8 cellular contexts compared by ENCODE assay signal in the genomic region with DNA sequence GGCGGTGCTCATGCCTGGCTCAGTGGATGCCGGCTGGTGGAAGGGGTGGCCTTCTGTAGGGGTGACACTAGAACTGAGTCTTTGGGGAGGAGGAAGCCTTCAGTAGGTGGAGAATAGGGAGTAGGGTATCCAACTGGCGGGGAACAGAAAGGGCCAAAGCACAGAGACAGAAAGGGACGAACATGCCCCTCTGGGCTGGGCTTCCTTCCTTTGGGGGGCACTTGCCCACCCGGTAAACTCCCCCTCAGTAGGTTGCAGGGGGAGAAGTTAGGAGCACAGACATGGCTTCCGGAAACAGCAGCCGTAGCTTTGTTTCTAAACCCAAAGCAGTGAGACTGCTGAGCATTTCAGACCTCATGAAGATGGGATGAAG. TPM values are rescaled to one million over a fixed set of nuclear protein-coding genes. Genes with fewer than 3 reads are reported as not detected.
DNase-seq lines count a peak whose midpoint lies in the region; ATAC-seq, FAIRE-seq and TF ChIP-seq lines count a peak whose summit lies in the region.

No MANE protein-coding gene starts in this region.

- H3K4me1 ChIP-seq in A673 (ENCODE audit: insufficient read depth, low read length, poor library complexity, severe bottlenecking) (no peaks in the 10 kb centered on the region), K562 (replicated peaks in 1 of 2; ENCODE audit: control insufficient read depth in 2 of 2, insufficient read depth in 2 of 2, low read length in 2 of 2) (peaks cover 8 to 14% of the 10 kb centered on the region in 2 experiments; a peak in 4 of 5 replicates)

- POLR2A ChIA-PET in A673 (lab: Charles Lee; ENCODE audit: low non-redundant PET) = no interaction called here
- POLR2A ChIA-PET in K562 (lab: Yijun Ruan, JAX) = interaction anchor here (0.6 to 2.3 kb wide), 4 partner anchors 10 to 142 kb away, joined by 3 to 8 read pairs (median 3); no protein-coding TSS in a partner anchor

- BruUV-seq in A673 (replicated peaks; lab: Mats Ljungman, UMichigan) = no TSS peak
- TSS peak; percentile 75 for BruUV-seq in K562 (replicated peaks; lab: Mats Ljungman, UMichigan)

- H2AFZ ChIP-seq in K562 (ENCODE audit: low read depth, low read length) = peak overlapping the region; percentile 77

- TF ChIP-seq POLR2A in K562 (conservative IDR thresholded peaks at IDR 0.05) = no peak

- no peak for DNase-seq in A673 (ENCODE audit: low spot score)
- no peak for DNase-seq in Jurkat, Clone E6-1 (ENCODE audit: low read depth, low spot score)
- peak in 1 of 4 experiments; percentile 11 for DNase-seq in K562 (ENCODE audit: extremely low read depth in 1 of 4, low spot score in 3 of 4)
- no peak for DNase-seq in kidney epithelial cell (ENCODE audit: low read depth)
- DNase-seq in NCI-H1048 (lab: John Stamatoyannopoulos, UW) = no peak
- no peak for DNase-seq in AG08396 (ENCODE audit: low spot score)

- no peaks in the 10 kb centered on the region for H3K27me3 Mint-ChIP-seq in stimulated activated naive CD8-positive, alpha-beta T cell treated with anti-CD3 and anti-CD28 coated beads, Interleukin-15, Interleukin-2, amounts not matched to agents 100 ng/mL and 50 ng/mL, for 24 hours

- CTCF ChIA-PET in A673 (lab: Charles Lee) (no interaction called here), K562 (lab: Yijun Ruan, JAX; ENCODE audit: low intra/inter-chr PET ratio) (no interaction called here)

- no peaks in the 10 kb centered on the region for H4K20me1 ChIP-seq in K562 (replicated peaks; ENCODE audit: control insufficient read depth, insufficient read depth, low read length)

- peaks cover 16% of the 10 kb centered on the region for H3K36me3 Mint-ChIP-seq in stimulated activated naive CD8-positive, alpha-beta T cell treated with anti-CD3 and anti-CD28 coated beads, Interleukin-15, Interleukin-2, amounts not matched to agents 100 ng/mL and 50 ng/mL, for 24 hours (ENCODE audit: low read depth)

- no peaks in the 10 kb centered on the region for H3K9me3 ChIP-seq in A673 (ENCODE audit: low read depth, low read length, poor library complexity, severe bottlenecking)
- no peaks in the 10 kb centered on the region for H3K9me3 ChIP-seq in K562 (replicated peaks; ENCODE audit: control insufficient read depth, insufficient read depth, low read depth, low read length)

- H3K4me3 ChIP-seq in A673 (ENCODE audit: low read depth, low read length, poor library complexity, severe bottlenecking) (peak overlapping the region; percentile 82), K562 (peak overlapping the region; percentile 83), kidney epithelial cell (ENCODE audit: low read depth, low read length) (peak overlapping the region; percentile 71)
- H3K4me3 ChIP-seq in Jurkat, Clone E6-1 (ENCODE audit: low read length) = peak overlapping the region; percentile 61

- H3K36me3 ChIP-seq in A673 (ENCODE audit: insufficient read depth, low read length, poor library complexity, severe bottlenecking) (peaks cover 3% of the 10 kb centered on the region), K562 (ENCODE audit: control insufficient read depth, insufficient read depth, low read length) (peaks cover 29% of the 10 kb centered on the region; the same call in 1 of the 3 replicates), kidney epithelial cell (ENCODE audit: control insufficient read depth, insufficient read depth, low read length) (no peaks in the 10 kb centered on the region)

- TF ChIP-seq RAD21 in K562 (CRISPR knock-in tag; conservative IDR thresholded peaks at IDR 0.05 in 1 of 2, IDR thresholded peaks at IDR 0.05 in 1 of 2) = no peak

- H3K27ac Mint-ChIP-seq in stimulated activated naive CD8-positive, alpha-beta T cell treated with anti-CD3 and anti-CD28 coated beads, Interleukin-15, Interleukin-2, amounts not matched to agents 100 ng/mL and 50 ng/mL, for 24 hours = peak overlapping the region; percentile 86

- peak overlapping the region; percentile 79 for H3K27ac ChIP-seq in A673 (ENCODE audit: low read depth, low read length, poor library complexity, severe bottlenecking)
- H3K27ac ChIP-seq in K562 (ENCODE audit: extremely low read depth, low read depth, low read length) = peak overlapping the region; percentile 72

- peak overlapping the region; percentile 69 to 94 for H3K9ac ChIP-seq in K562 (ENCODE audit: insufficient read depth in 1 of 2, low read depth in 2 of 2, low read length in 2 of 2)

- no peaks in the 10 kb centered on the region for H3K9me3 Mint-ChIP-seq in stimulated activated naive CD8-positive, alpha-beta T cell treated with anti-CD3 and anti-CD28 coated beads, Interleukin-15, Interleukin-2, amounts not matched to agents 100 ng/mL and 50 ng/mL, for 24 hours

- H3K4me2 ChIP-seq in K562 (ENCODE audit: insufficient read depth, low read length) = peak overlapping the region; percentile 79

- WGBS in K562 (ENCODE audit: insufficient coverage, low coverage, missing lambda C conversion rate) = 2% methylated on average over 7 of the region's 7 CpGs

- H3K4me1 Mint-ChIP-seq in stimulated activated naive CD8-positive, alpha-beta T cell treated with anti-CD3 and anti-CD28 coated beads, Interleukin-15, Interleukin-2, amounts not matched to agents 100 ng/mL and 50 ng/mL, for 24 hours (ENCODE audit: low read depth) = peaks cover 14% of the 10 kb centered on the region

- H3K27me3 ChIP-seq in A673 (replicated peaks; ENCODE audit: insufficient read depth, low read depth, low read length, poor library complexity) = no peaks in the 10 kb centered on the region
- peaks cover 2 to 7% of the 10 kb centered on the region in 2 experiments; a peak in 4 of 5 replicates for H3K27me3 ChIP-seq in K562 (ENCODE audit: control insufficient read depth in 2 of 2, insufficient read depth in 2 of 2, low read length in 2 of 2)
- H3K27me3 ChIP-seq in kidney epithelial cell (ENCODE audit: control insufficient read depth, insufficient read depth, low read length) = no peaks in the 10 kb centered on the region

- no peaks in the 10 kb centered on the region for H3K9me1 ChIP-seq in K562 (ENCODE audit: control insufficient read depth, insufficient read depth, low read length)

- no peak for FAIRE-seq in K562 (lab: Jason Lieb, UNC)

- intact Hi-C loops in A673 (cut with micrococcal nuclease; ENCODE audit: unreplicated experiment) = no loop called here
- intact Hi-C loops in K562 (cut with micrococcal nuclease) = no loop called here

- TF ChIP-seq CTCF in A673 (conservative IDR thresholded peaks at IDR 0.05; ENCODE audit: low read depth, low read length) = no peak
- no peak for TF ChIP-seq CTCF in K562 (IDR thresholded peaks at IDR 0.05 in 2 of 3, conservative IDR thresholded peaks at IDR 0.05 in 1 of 3; ENCODE audit: insufficient read depth in 2 of 3, low read depth in 1 of 3, low read length in 3 of 3)
- no peak for TF ChIP-seq CTCF in kidney epithelial cell (IDR thresholded peaks at IDR 0.05; ENCODE audit: insufficient read depth, low read length, poor library complexity, severe bottlenecking)

- in situ Hi-C loops in K562 (cut with MboI) = no loop called here

- H3K4me3 Mint-ChIP-seq in stimulated activated naive CD8-positive, alpha-beta T cell treated with anti-CD3 and anti-CD28 coated beads, Interleukin-15, Interleukin-2, amounts not matched to agents 100 ng/mL and 50 ng/mL, for 24 hours = peak overlapping the region; percentile 91

- no peak for TF ChIP-seq EP300 in K562 (IDR thresholded peaks at IDR 0.05; ENCODE audit: low read length)

- peaks cover 11% of the 10 kb centered on the region; the same call in 2 of the 3 replicates for H3K79me2 ChIP-seq in K562 (ENCODE audit: control insufficient read depth, insufficient read depth, low read length)

- peak; percentile 14 for ATAC-seq in GM19372 (IDR thresholded peaks at IDR 0.05; ENCODE audit: low read depth, unreplicated experiment)
- peak; percentile 31 for ATAC-seq in K562

RNA-seq across cellular contexts. Expression of gene ENGASE, which starts 0.8 kb away (rescaled TPM):
- total RNA-seq in A673 (2021) (24.4 and 33.6 TPM in 2 replicates), K562 (2014; rRNA removed) (14.0 and 17.2 TPM in 2 replicates), K562 (2014; rRNA removed; fragmentation: Illumina TruSeq; extraction: Trizol) (6.5 and 9.1 TPM in 2 replicates), K562 (2015; rRNA removed; fragmentation: Illumina TruSeq; extraction: Trizol) (11.2 and 13.6 TPM in 2 replicates), K562 (2021) (32.3 and 45.5 TPM in 2 replicates), kidney epithelial cell (9.0 and 11.4 TPM in 2 replicates)
- 39.7 TPM for polyA plus RNA-seq in Jurkat, Clone E6-1 (2012; ENCODE audit: insufficient read depth, insufficient read length)
- 111 and 287 TPM in 2 replicates for total RNA-seq in K562 (2011; cell fraction: chromatin; rRNA removed; ENCODE audit: low replicate concordance)
- total RNA-seq in K562 (2011; cell fraction: nucleolus; rRNA removed) = 149 and 158 TPM in 2 replicates
- total RNA-seq in K562 (2011; cell fraction: nucleoplasm; rRNA removed) = 121 and 125 TPM in 2 replicates
- polyA plus RNA-seq in K562 (2011; rRNA removed) (16.4 and 22.8 TPM in 2 replicates), K562 (2014; fragmentation: Illumina TruSeq; extraction: Trizol) (13.9 and 15.2 TPM in 2 replicates), K562 (2014; fragmentation: Nextera tagmentation; extraction: Ambion mirVana) (under 1 TPM; 0.06 to 0.14 TPM), K562 (2014; rRNA removed) (36.5 and 42.5 TPM in 2 replicates)
- 7.9 and 11.1 TPM in 2 replicates for polyA plus RNA-seq in K562 (2011; cell fraction: cytosol; rRNA removed)
- polyA plus RNA-seq in K562 (2011; cell fraction: nucleus; rRNA removed) = 246 and 319 TPM in 2 replicates
- 25.6 and 37.4 TPM in 2 replicates for polyA plus RNA-seq in K562 (2012)
- polyA minus RNA-seq in K562 (2011; rRNA and poly(A)+ RNA removed) = 6.3 and 9.9 TPM in 2 replicates
- polyA minus RNA-seq in K562 (2011; cell fraction: cytosol; rRNA and poly(A)+ RNA removed) = 5.7 and 13.2 TPM in 2 replicates
- 49.8 and 50.9 TPM in 2 replicates for polyA minus RNA-seq in K562 (2011; cell fraction: nucleus; rRNA and poly(A)+ RNA removed)

RNA-seq across cellular contexts. Expression of gene C1QTNF1, which starts 51.5 kb away (rescaled TPM):
- total RNA-seq in A673 (2021) (3.8 and 6.3 TPM in 2 replicates), K562 (2014; rRNA removed) (not detected in 2 replicates), K562 (2014; rRNA removed; fragmentation: Illumina TruSeq; extraction: Trizol) (not detected in 2 replicates), K562 (2015; rRNA removed; fragmentation: Illumina TruSeq; extraction: Trizol) (not detected in 2 replicates), K562 (2021) (0.09 and 0.22 TPM in 2 replicates), kidney epithelial cell (4.6 and 6.1 TPM in 2 replicates)
- 0.82 TPM for polyA plus RNA-seq in Jurkat, Clone E6-1 (2012; ENCODE audit: insufficient read depth, insufficient read length)
- not detected in 2 replicates for total RNA-seq in K562 (2011; cell fraction: chromatin; rRNA removed; ENCODE audit: low replicate concordance)
- total RNA-seq in K562 (2011; cell fraction: nucleolus; rRNA removed) = not detected in 2 replicates
- not detected in 2 replicates for total RNA-seq in K562 (2011; cell fraction: nucleoplasm; rRNA removed)
- polyA plus RNA-seq in K562 (2011; rRNA removed) (not detected in 2 replicates), K562 (2014; fragmentation: Illumina TruSeq; extraction: Trizol) (not detected in 2 replicates), K562 (2014; fragmentation: Nextera tagmentation; extraction: Ambion mirVana) (not detected), K562 (2014; rRNA removed) (not detected in 2 replicates)
- polyA plus RNA-seq in K562 (2011; cell fraction: cytosol; rRNA removed) = not detected in 2 replicates
- not detected in 2 replicates for polyA plus RNA-seq in K562 (2011; cell fraction: nucleus; rRNA removed)
- polyA plus RNA-seq in K562 (2012) = not detected in 2 replicates
- not detected in 2 replicates for polyA minus RNA-seq in K562 (2011; rRNA and poly(A)+ RNA removed)
- polyA minus RNA-seq in K562 (2011; cell fraction: cytosol; rRNA and poly(A)+ RNA removed) = not detected in 2 replicates
- not detected in 2 replicates for polyA minus RNA-seq in K562 (2011; cell fraction: nucleus; rRNA and poly(A)+ RNA removed)
